11 cellular contexts compared by ENCODE assay signal in the genomic region with DNA sequence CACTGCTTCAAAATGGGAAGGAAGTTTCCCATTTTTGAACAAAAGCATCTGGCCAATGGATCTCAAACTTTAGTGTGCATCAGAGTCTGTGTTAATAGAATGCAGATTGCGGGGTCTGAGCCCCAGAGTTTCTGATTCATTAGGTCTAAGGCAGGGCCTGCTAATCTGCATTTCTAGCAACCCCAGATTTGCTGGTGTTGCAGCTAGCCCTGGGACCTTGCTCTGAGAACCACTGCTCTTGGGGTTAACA. TPM values are rescaled to one million over a fixed set of nuclear protein-coding genes. Genes with fewer than 3 reads are reported as not detected.
DNase-seq lines count a peak whose midpoint lies in the region; ATAC-seq and TF ChIP-seq lines count a peak whose summit lies in the region.
"Had no signal": no experiment of that assay in that cellular context is flagged by ENCODE, and none has a peak within 500 bp of the region (broad histone marks: within the 10 kb centered on the region; RNA-seq: fewer than 3 reads in every experiment).

No MANE protein-coding gene starts in this region.

- peaks cover 6% of the 10 kb centered on the region for H3K27me3 Mint-ChIP-seq in GM23338 (ENCODE audit: insufficient read depth, low read depth, poor library complexity)
- no peaks in the 10 kb centered on the region for H3K27me3 Mint-ChIP-seq in activated B cell treated with CpG ODN at 0.5 μM for 24 hours

- H4K20me1 ChIP-seq in GM23338 (replicated peaks; ENCODE audit: insufficient read depth) (no peaks in the 10 kb centered on the region), osteoblast (ENCODE audit: insufficient read depth, low read length) (no peaks in the 10 kb centered on the region)

- H3K9me3 Mint-ChIP-seq in GM23338 (peaks cover 10% of the 10 kb centered on the region; the same call in 2 of the 3 replicates), activated B cell treated with CpG ODN at 0.5 μM for 24 hours (no peaks in the 10 kb centered on the region)

- H3K9me3 ChIP-seq in osteoblast (ENCODE audit: low read depth, low read length), result no peaks in the 10 kb centered on the region

- TF ChIP-seq CTCF in GM23338 (conservative IDR thresholded peaks at IDR 0.05; ENCODE audit: low read depth in 2 of 2) (no peak), activated B cell treated with CpG ODN at 0.5 μM for 24 hours (IDR thresholded peaks at IDR 0.05) (no peak), osteoblast (IDR thresholded peaks at IDR 0.05; ENCODE audit: extremely low read depth, low read depth, low read length) (no peak)

- H3K4me3 Mint-ChIP-seq in GM23338, result no peak overlapping the region
- H3K4me3 Mint-ChIP-seq in activated B cell treated with CpG ODN at 0.5 μM for 24 hours, result peak overlapping the region; percentile 83

- DNase-seq in GM23338 (ENCODE audit: low spot score) (no peak), activated B cell treated with CpG ODN at 0.5 μM for 24 hours (no peak), osteoblast (ENCODE audit: insufficient read length, low spot score, missing footprints) (no peak), NCI-H2227 treated with DMSO at 0.1 percent for 48 hours (lab: John Stamatoyannopoulos, UW) (no peak), left lobe of liver (ENCODE audit: low spot score) (no peak), glomerular visceral epithelial cell (ENCODE audit: extremely low spot score) (no peak)
- no peak for DNase-seq in activated effector memory CD4-positive, alpha-beta T cell treated with anti-CD3 and anti-CD28 coated beads, Interleukin-2, amount 50 U/mL, for 16 hours
- DNase-seq: cortex of kidney, GDM1, right cardiac atrium had no signal

- H3K79me2 ChIP-seq in GM23338 (replicated peaks; ENCODE audit: insufficient read depth) (no peaks in the 10 kb centered on the region), osteoblast (ENCODE audit: insufficient read depth, low read length) (no peaks in the 10 kb centered on the region)

- H2AFZ ChIP-seq in GM23338 (peak overlapping the region; percentile 47; the same call in 1 of the 2 replicates), osteoblast (ENCODE audit: low read length) (no peak overlapping the region)

- CTCF ChIA-PET in activated B cell treated with CpG ODN at 0.5 μM for 24 hours (lab: Charles Lee), result interaction anchor here (1.0 to 5.4 kb wide), 9 partner anchors 10 to 136 kb away, joined by 3 to 30 read pairs (median 4); a partner anchor contains a TSS

- H3K27me3 ChIP-seq in GM23338 (ENCODE audit: insufficient read depth) (no peaks in the 10 kb centered on the region), osteoblast (ENCODE audit: insufficient read depth, low read length) (no peaks in the 10 kb centered on the region)

- ATAC-seq in GM18498 (IDR thresholded peaks at IDR 0.05; ENCODE audit: unreplicated experiment) (peak; percentile 4), GM23338 (no peak), activated B cell treated with CpG ODN at 0.5 μM for 24 hours (ENCODE audit: low read depth) (no peak), left lobe of liver (no peak)

- intact Hi-C loops in activated B cell treated with CpG ODN at 0.5 μM for 24 hours (cut with micrococcal nuclease), result no loop called here

- no peaks in the 10 kb centered on the region for H3K9me2 ChIP-seq in GM23338 (ENCODE audit: insufficient read depth)

- H3K4me1 Mint-ChIP-seq in GM23338 (peaks cover 13% of the 10 kb centered on the region; the same call in 2 of the 3 replicates), activated B cell treated with CpG ODN at 0.5 μM for 24 hours (peaks cover 75% of the 10 kb centered on the region)

- H3K27ac Mint-ChIP-seq in GM23338 (no peak overlapping the region), activated B cell treated with CpG ODN at 0.5 μM for 24 hours (peak overlapping the region; percentile 99)

- H3K4me3 ChIP-seq in GM23338 (no peak overlapping the region), osteoblast (ENCODE audit: insufficient read depth, low read length) (no peak overlapping the region)

- H3K4me2 ChIP-seq in GM23338 (no peak overlapping the region), osteoblast (ENCODE audit: insufficient read depth, low read length) (no peak overlapping the region)

- no peaks in the 10 kb centered on the region for H3F3A ChIP-seq in GM23338 (replicated peaks; ENCODE audit: low read depth)

- peaks cover 6% of the 10 kb centered on the region; the same call in 2 of the 3 replicates for H3K36me3 Mint-ChIP-seq in GM23338 (ENCODE audit: low read depth)
- H3K36me3 Mint-ChIP-seq in activated B cell treated with CpG ODN at 0.5 μM for 24 hours (ENCODE audit: low read depth), result no peaks in the 10 kb centered on the region

- H3K36me3 ChIP-seq in GM23338 (ENCODE audit: insufficient read depth) (no peaks in the 10 kb centered on the region), osteoblast (ENCODE audit: insufficient read depth, low read length) (no peaks in the 10 kb centered on the region)

- POLR2A ChIA-PET in activated B cell treated with CpG ODN at 0.5 μM for 24 hours (lab: Charles Lee), result interaction anchor here (0.5 to 18.4 kb wide), 10 partner anchors 11 to 197 kb away, joined by 3 to 509 read pairs (median 15); a partner anchor contains a TSS

- H3K27ac ChIP-seq in GM23338 (ENCODE audit: low read depth) (no peak overlapping the region), osteoblast (ENCODE audit: low read depth, low read length) (peak overlapping the region; percentile 22)

- no peaks in the 10 kb centered on the region for H3K4me1 ChIP-seq in GM23338 (ENCODE audit: insufficient read depth)
- H3K4me1 ChIP-seq in osteoblast (ENCODE audit: insufficient read depth, low read length), result peaks cover 34% of the 10 kb centered on the region

TF ChIP-seq in GM23338, 12 proteins besides CTCF, POLR2A, EP300 and RAD21 (continues in another document):
- no peak for TF ChIP-seq JUNB (IDR thresholded peaks at IDR 0.05; ENCODE audit: unreplicated experiment)
- no peak for TF ChIP-seq EZH2phosphoT487 (IDR thresholded peaks at IDR 0.05; ENCODE audit: unreplicated experiment)
- TF ChIP-seq, protein P1, sequence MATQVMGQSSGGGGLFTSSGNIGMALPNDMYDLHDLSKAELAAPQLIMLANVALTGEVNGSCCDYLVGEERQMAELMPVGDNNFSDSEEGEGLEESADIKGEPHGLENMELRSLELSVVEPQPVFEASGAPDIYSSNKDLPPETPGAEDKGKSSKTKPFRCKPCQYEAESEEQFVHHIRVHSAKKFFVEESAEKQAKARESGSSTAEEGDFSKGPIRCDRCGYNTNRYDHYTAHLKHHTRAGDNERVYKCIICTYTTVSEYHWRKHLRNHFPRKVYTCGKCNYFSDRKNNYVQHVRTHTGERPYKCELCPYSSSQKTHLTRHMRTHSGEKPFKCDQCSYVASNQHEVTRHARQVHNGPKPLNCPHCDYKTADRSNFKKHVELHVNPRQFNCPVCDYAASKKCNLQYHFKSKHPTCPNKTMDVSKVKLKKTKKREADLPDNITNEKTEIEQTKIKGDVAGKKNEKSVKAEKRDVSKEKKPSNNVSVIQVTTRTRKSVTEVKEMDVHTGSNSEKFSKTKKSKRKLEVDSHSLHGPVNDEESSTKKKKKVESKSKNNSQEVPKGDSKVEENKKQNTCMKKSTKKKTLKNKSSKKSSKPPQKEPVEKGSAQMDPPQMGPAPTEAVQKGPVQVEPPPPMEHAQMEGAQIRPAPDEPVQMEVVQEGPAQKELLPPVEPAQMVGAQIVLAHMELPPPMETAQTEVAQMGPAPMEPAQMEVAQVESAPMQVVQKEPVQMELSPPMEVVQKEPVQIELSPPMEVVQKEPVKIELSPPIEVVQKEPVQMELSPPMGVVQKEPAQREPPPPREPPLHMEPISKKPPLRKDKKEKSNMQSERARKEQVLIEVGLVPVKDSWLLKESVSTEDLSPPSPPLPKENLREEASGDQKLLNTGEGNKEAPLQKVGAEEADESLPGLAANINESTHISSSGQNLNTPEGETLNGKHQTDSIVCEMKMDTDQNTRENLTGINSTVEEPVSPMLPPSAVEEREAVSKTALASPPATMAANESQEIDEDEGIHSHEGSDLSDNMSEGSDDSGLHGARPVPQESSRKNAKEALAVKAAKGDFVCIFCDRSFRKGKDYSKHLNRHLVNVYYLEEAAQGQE (IDR thresholded peaks at IDR 0.05; ENCODE audit: unreplicated experiment), result no peak
- TF ChIP-seq CREB1 (CRISPR knock-in tag; IDR thresholded peaks at IDR 0.05; ENCODE audit: low read depth), result no peak
- no peak for TF ChIP-seq ZNF114 (CRISPR knock-in tag; IDR thresholded peaks at IDR 0.05)
- TF ChIP-seq EZH2 (IDR thresholded peaks at IDR 0.05; ENCODE audit: low read depth, unreplicated experiment), result no peak
- TF ChIP-seq POLR2AphosphoS5 (IDR thresholded peaks at IDR 0.05; ENCODE audit: low read depth), result no peak
- no peak for TF ChIP-seq STAT1 (IDR thresholded peaks at IDR 0.05; ENCODE audit: unreplicated experiment)
- TF ChIP-seq NANOG (IDR thresholded peaks at IDR 0.05; ENCODE audit: borderline replicate concordance), result no peak

RNA-seq across cellular contexts. Expression of a gene that starts 30.7 kb away (rescaled TPM):
- 9.7 and 22.5 TPM in 2 replicates for total RNA-seq in GM23338 (2014; rRNA removed; shearing (Covaris generic))
- 7.6 and 9.9 TPM in 2 replicates for polyA plus RNA-seq in GM23338 (2016; fragmentation: Nextera tagmentation; extraction: Ambion mirVana)
- total RNA-seq in activated B cell treated with CpG ODN at 0.5 μM for 24 hours, result 92.7 and 110 TPM in 2 replicates
- 60.1 and 60.7 TPM in 2 replicates for total RNA-seq in osteoblast
- total RNA-seq in left lobe of liver, result 22.0 TPM
